In genomic region chr1:248306103-248306502, GRCh38 we compare ENCODE assay signal across 24 cellular contexts. TPM values are rescaled to one million over a fixed set of nuclear protein-coding genes. Genes with fewer than 3 reads are reported as not detected.
DNase-seq lines count a peak whose midpoint lies in the region; ATAC-seq and TF ChIP-seq lines count a peak whose summit lies in the region.
"Had no signal": no experiment of that assay in that cellular context is flagged by ENCODE, and none has a peak within 500 bp of the region (broad histone marks: within the 10 kb centered on the region; RNA-seq: fewer than 3 reads in every experiment).

No MANE protein-coding gene starts in this region.

- H3F3A ChIP-seq in PC-3 (ENCODE audit: low read length, unreplicated experiment) = no peaks in the 10 kb centered on the region

- no TSS peak for BruUV-seq in PC-3 (replicated peaks; lab: Mats Ljungman, UMichigan)

- no peaks in the 10 kb centered on the region for H4K20me1 ChIP-seq in PC-3 (ENCODE audit: low read length)
- H4K20me1 ChIP-seq: BLaER1 had no signal

- no peak overlapping the region for H3K27ac ChIP-seq in PC-3 (ENCODE audit: low read length)
- H3K27ac ChIP-seq: 22Rv1, A549, BLaER1 had no signal

- no peaks in the 10 kb centered on the region for H3K27me3 ChIP-seq in PC-3 (ENCODE audit: low read length)
- H3K27me3 ChIP-seq: BE2C, BLaER1 had no signal

- no peak overlapping the region for H3K4me2 ChIP-seq in PC-3 (ENCODE audit: low read length)
- H3K4me2 ChIP-seq: A549, BLaER1 had no signal

- peak; percentile 5 for DNase-seq in AG20443 (ENCODE audit: low spot score)
- DNase-seq in D341Med (ENCODE audit: low spot score) = peak; percentile 21
- DNase-seq in PC-3 = no peak
- peak; percentile 50 for DNase-seq in posterior vena cava (ENCODE audit: low spot score)
- DNase-seq in NCI-H2171 treated with DMSO at 0.1 percent for 48 hours (lab: John Stamatoyannopoulos, UW) = no peak
- no peak for DNase-seq in HK-2 (ENCODE audit: unreplicated experiment)
- no peak for DNase-seq in Right ventricle myocardium superior
- DNase-seq: BE2C; C1 segment of cervical spinal cord; Caco-2; Calu3; CD4-positive, alpha-beta memory T cell; CD4-positive, CD25-positive, alpha-beta regulatory T cell; CD8-positive, alpha-beta memory T cell; DMS 273 treated with DMSO at 0.1 percent for 48 hours; DMS153; DMS79; DND-41; GF-D8 had no signal

- H3K9me3 ChIP-seq in PC-3 (ENCODE audit: low read length) = 0 out of 2 replicates have a peak, but pooled peaks cover 5% of the 10 kb centered on the region
- H3K9me3 ChIP-seq: A549, BE2C, BLaER1, Caco-2 had no signal

- H3K36me3 ChIP-seq in PC-3 (ENCODE audit: low read depth, low read length) = no peaks in the 10 kb centered on the region
- H3K36me3 ChIP-seq: BE2C, BLaER1 had no signal

- no peaks in the 10 kb centered on the region for H3K79me2 ChIP-seq in PC-3 (ENCODE audit: low read length)

- no peak for TF ChIP-seq CTCF in PC-3 (conservative IDR thresholded peaks at IDR 0.05; ENCODE audit: low read depth, low read length)

- no peak for ATAC-seq in PC-3
- ATAC-seq in HG03196 (IDR thresholded peaks at IDR 0.05; ENCODE audit: unreplicated experiment) = no peak
- no peak for ATAC-seq in Right ventricle myocardium superior (ENCODE audit: poor library complexity)
- ATAC-seq: A549 had no signal

- no peak overlapping the region for H3K9ac ChIP-seq in PC-3 (ENCODE audit: low read length)
- H3K9ac ChIP-seq: BLaER1 had no signal

- 0 out of 2 replicates have a peak, but pooled peaks cover 3% of the 10 kb centered on the region for H3K4me1 ChIP-seq in PC-3 (ENCODE audit: insufficient read depth, low read length)
- H3K4me1 ChIP-seq: A549, BE2C, BLaER1, Caco-2 had no signal

- no peak overlapping the region for H3K4me3 ChIP-seq in PC-3 (ENCODE audit: low read length)
- H3K4me3 ChIP-seq: A549, BLaER1 had no signal

- 0 out of 2 replicates have a peak overlapping the region, but pooled peaks have one; percentile 10 for H2AFZ ChIP-seq in PC-3 (ENCODE audit: low read length)

- intact Hi-C loops in PC-3 (cut with micrococcal nuclease) = no loop called here
- intact Hi-C loops in posterior vena cava (cut with DNase I) = no loop called here
- intact Hi-C loops in Right ventricle myocardium superior (cut with DNase I) = no loop called here

- CTCF ChIA-PET in PC-3 (lab: Charles Lee) = no interaction called here

- POLR2A ChIA-PET in PC-3 (lab: Charles Lee; ENCODE audit: unreplicated experiment) = no interaction called here

- H3K9me2 ChIP-seq in PC-3 (replicated peaks; ENCODE audit: low read length) = no peaks in the 10 kb centered on the region

RNA-seq across cellular contexts. Expression of gene OR2T12, which starts 2.9 kb away (rescaled TPM):
- total RNA-seq in PC-3 (2014; rRNA removed) (not detected in 2 replicates), posterior vena cava (not detected), Right ventricle myocardium superior (not detected)
- total RNA-seq: A172; Caco-2; Calu3; CD4-positive, alpha-beta memory T cell; CD4-positive, CD25-positive, alpha-beta regulatory T cell; CD8-positive, alpha-beta memory T cell had no signal

RNA-seq across cellular contexts. Expression of gene OR2M7, which starts 18.3 kb away (rescaled TPM):
- total RNA-seq in PC-3 (2014; rRNA removed) = not detected in 2 replicates
- total RNA-seq in posterior vena cava = not detected
- total RNA-seq in Right ventricle myocardium superior = not detected
- total RNA-seq: A172; Caco-2; Calu3; CD4-positive, alpha-beta memory T cell; CD4-positive, CD25-positive, alpha-beta regulatory T cell; CD8-positive, alpha-beta memory T cell had no signal

RNA-seq across cellular contexts. Expression of gene OR2T33, which starts 28.3 kb away (rescaled TPM):
- total RNA-seq in PC-3 (2014; rRNA removed) (0.18 TPM in 1 of 2 replicates, not detected in the other), posterior vena cava (not detected), Right ventricle myocardium superior (not detected)
- total RNA-seq: A172; Caco-2; Calu3; CD4-positive, alpha-beta memory T cell; CD4-positive, CD25-positive, alpha-beta regulatory T cell; CD8-positive, alpha-beta memory T cell had no signal

RNA-seq across cellular contexts. Expression of gene OR14C36, which starts 42.5 kb away (rescaled TPM):
- not detected in 2 replicates for total RNA-seq in PC-3 (2014; rRNA removed)
- total RNA-seq in posterior vena cava = not detected
- not detected for total RNA-seq in Right ventricle myocardium superior
- total RNA-seq: A172; Caco-2; Calu3; CD4-positive, alpha-beta memory T cell; CD4-positive, CD25-positive, alpha-beta regulatory T cell; CD8-positive, alpha-beta memory T cell had no signal

RNA-seq across cellular contexts. Expression of gene OR2T4, which starts 55.4 kb away (rescaled TPM):
- total RNA-seq in PC-3 (2014; rRNA removed) (not detected in 2 replicates), posterior vena cava (not detected), Right ventricle myocardium superior (not detected)
- total RNA-seq: A172; Caco-2; Calu3; CD4-positive, alpha-beta memory T cell; CD4-positive, CD25-positive, alpha-beta regulatory T cell; CD8-positive, alpha-beta memory T cell had no signal

Comparison
In these comparisons a context has a peak if more than half of its experiments do, and no peak if none do; other contexts are left out.
1. DNase-seq: peak in AG20443 (single experiment), D341Med (single experiment) and posterior vena cava (single experiment); none in PC-3 (single experiment), NCI-H2171 treated with DMSO at 0.1 percent for 48 hours (single experiment), HK-2 (single experiment) and Right ventricle myocardium superior (single experiment).